In the genomic region with DNA sequence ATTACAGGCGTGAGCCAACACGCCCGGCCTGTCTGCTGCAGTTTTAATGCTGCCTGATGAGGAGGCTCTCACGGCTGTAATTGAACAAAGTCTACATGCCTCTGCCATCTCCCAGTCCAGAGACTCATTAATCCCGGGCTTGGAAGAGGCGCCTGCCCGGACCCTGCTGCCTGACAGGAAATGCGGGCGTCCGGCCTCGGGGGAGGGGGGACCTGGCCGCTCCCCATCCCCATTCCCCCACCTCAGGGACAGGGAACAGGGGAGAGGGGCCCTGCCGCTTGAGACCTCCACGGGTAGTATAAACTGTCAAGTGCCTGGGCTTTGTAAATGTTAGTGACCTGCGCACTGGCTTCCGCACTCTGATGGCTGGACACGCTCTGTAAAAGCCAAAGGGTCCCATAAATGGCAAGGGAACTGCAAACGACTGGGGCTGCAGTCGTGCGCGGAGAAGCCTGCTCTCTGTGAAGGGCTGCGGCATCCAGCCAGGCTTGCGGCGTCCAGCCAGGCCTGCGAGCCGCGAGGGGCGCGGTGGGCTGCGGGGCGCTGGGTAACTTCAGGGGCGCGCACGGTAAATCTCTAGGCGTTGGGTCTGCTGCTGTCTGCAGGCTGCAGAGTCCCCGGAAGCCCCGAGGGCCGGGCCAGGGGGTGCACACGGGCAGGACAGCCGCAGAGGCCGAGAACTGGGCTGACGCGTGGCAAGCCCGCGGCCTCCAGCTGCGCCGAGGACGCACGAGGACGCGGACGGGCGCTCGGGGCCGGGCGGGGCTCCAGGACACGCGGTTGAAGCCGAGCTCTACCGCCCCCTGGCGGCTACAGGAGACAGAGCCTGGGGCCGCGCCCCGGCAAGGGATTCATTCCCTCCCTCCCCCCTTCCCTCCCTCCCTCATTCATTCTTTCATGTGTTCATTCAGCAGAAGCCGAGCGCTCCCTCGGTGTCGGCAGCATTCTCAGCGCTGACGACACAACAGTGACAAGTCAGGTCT, we compare ENCODE assay signal across 8 cellular contexts.
DNase-seq lines count a peak whose midpoint lies in the region; ATAC-seq and TF ChIP-seq lines count a peak whose summit lies in the region.
"Not testable (repeated sequence)": the region's sequence is repeated elsewhere in the genome, so short reads cannot be mapped to it uniquely, and the experiment has no call there.

No MANE protein-coding gene starts in this region.

- H3K9me2 ChIP-seq in GM23338 (ENCODE audit: insufficient read depth) = not testable (repeated sequence)

- H3K36me3 ChIP-seq in GM23338 (ENCODE audit: insufficient read depth); iPS-20b (ENCODE audit: insufficient read depth, low read depth, low read length); aorta (ENCODE audit: control insufficient read depth in 1 of 2, insufficient read depth in 2 of 2, low read length in 1 of 2): not testable (repeated sequence)

- intact Hi-C loops in aorta (cut with DNase I) = not testable (repeated sequence)

- not testable (repeated sequence) for H3F3A ChIP-seq in GM23338 (replicated peaks; ENCODE audit: low read depth)

- not testable (repeated sequence) for H3K4me3 Mint-ChIP-seq in GM23338; effector memory CD8-positive, alpha-beta T cell

- not testable (repeated sequence) for H4K20me1 ChIP-seq in GM23338 (replicated peaks; ENCODE audit: insufficient read depth)

- not testable (repeated sequence) for DNase-seq in GM23338 (ENCODE audit: low spot score); effector memory CD8-positive, alpha-beta T cell; omental fat pad (ENCODE audit: low spot score); aorta

- not testable (repeated sequence) for H3K9ac ChIP-seq in iPS-20b (ENCODE audit: low read depth, low read length)

- TF ChIP-seq CTCF in GM23338 (conservative IDR thresholded peaks at IDR 0.05; ENCODE audit: low read depth in 2 of 2); omental fat pad (IDR thresholded peaks at IDR 0.05): not testable (repeated sequence)

- H3K79me2 ChIP-seq in GM23338 (replicated peaks; ENCODE audit: insufficient read depth) = not testable (repeated sequence)

- peak; percentile 64 for ATAC-seq in GM18502 (IDR thresholded peaks at IDR 0.05; ENCODE audit: poor library complexity, unreplicated experiment)
- ATAC-seq in GM23338 = peak; percentile 91
- ATAC-seq in HG03432 (IDR thresholded peaks at IDR 0.05; ENCODE audit: unreplicated experiment) = peak; percentile 87
- ATAC-seq in activated CD4-positive, CD25-positive, alpha-beta regulatory T cell treated with anti-CD3 and anti-CD28 coated beads, Interleukin-2, amount 50 U/mL, for 24 hours = peak; percentile 83 to 86
- peak; percentile 97 for ATAC-seq in effector memory CD8-positive, alpha-beta T cell (replicated peaks)
- ATAC-seq in omental fat pad (ENCODE audit: low FRiP score) = peak; percentile 84
- peak; percentile 81 for ATAC-seq in aorta (ENCODE audit: low FRiP score)

- 23 to 25% methylated on average over 30 to 37 of the region's 70 CpGs for WGBS in aorta, 2 donors

- not testable (repeated sequence) for H2AFZ ChIP-seq in GM23338

- not testable (repeated sequence) for H3K27me3 ChIP-seq in GM23338 (ENCODE audit: insufficient read depth); iPS-20b (ENCODE audit: insufficient read depth, low read length); aorta (ENCODE audit: control insufficient read depth in 1 of 2, insufficient read depth in 2 of 2, low read length in 1 of 2)

- peaks cover 81% of the 10 kb centered on the region for H3K9me3 Mint-ChIP-seq in GM23338
- H3K9me3 Mint-ChIP-seq in effector memory CD8-positive, alpha-beta T cell = not testable (repeated sequence)

- not testable (repeated sequence) for H3K4me3 ChIP-seq in GM23338; aorta (ENCODE audit: low read length in 2 of 2)
- H3K4me3 ChIP-seq in iPS-20b (ENCODE audit: low read length) = peak overlapping the region; percentile 50; the same call in 1 of the 2 replicates

- H3K27me3 Mint-ChIP-seq in GM23338 (ENCODE audit: insufficient read depth, low read depth, poor library complexity); effector memory CD8-positive, alpha-beta T cell: not testable (repeated sequence)

- not testable (repeated sequence) for H3K4me1 Mint-ChIP-seq in GM23338; effector memory CD8-positive, alpha-beta T cell (ENCODE audit: low read depth in 2 of 2)

- H3K9me3 ChIP-seq in iPS-20b (ENCODE audit: insufficient read depth, low read depth, low read length); aorta (ENCODE audit: control insufficient read depth, low read length): not testable (repeated sequence)

- H3K36me3 Mint-ChIP-seq in GM23338 (ENCODE audit: low read depth) = peaks cover 23% of the 10 kb centered on the region
- H3K36me3 Mint-ChIP-seq in effector memory CD8-positive, alpha-beta T cell (ENCODE audit: insufficient read depth) = not testable (repeated sequence)

- H3K4me2 ChIP-seq in GM23338 = not testable (repeated sequence)

- not testable (repeated sequence) for H3K27ac Mint-ChIP-seq in GM23338; effector memory CD8-positive, alpha-beta T cell

- not testable (repeated sequence) for H3K4me1 ChIP-seq in GM23338 (ENCODE audit: insufficient read depth); iPS-20b (ENCODE audit: insufficient read depth, low read length); aorta (ENCODE audit: control insufficient read depth in 1 of 2, insufficient read depth in 2 of 2, low read length in 2 of 2)

- H3K27ac ChIP-seq in GM23338 (ENCODE audit: low read depth); iPS-20b (ENCODE audit: low read length); aorta (ENCODE audit: low read depth in 1 of 2, low read length in 2 of 2): not testable (repeated sequence)
